In genomic region chr1:109090415-109091195, GRCh38 we compare ENCODE assay signal across 8 cellular contexts. TPM values are rescaled to one million over a fixed set of nuclear protein-coding genes. Genes with fewer than 3 reads are reported as not detected.
DNase-seq lines count a peak whose midpoint lies in the region; ATAC-seq and TF ChIP-seq lines count a peak whose summit lies in the region.

Gene TMEM167B, plus strand, starts transcription at chr1:109090764. Its CDS starts 109 bp downstream, at chr1:109090873.

- peak within 1 kb of the TSS; percentile 71 to 95 (median 73) for H3K4me3 ChIP-seq in liver (ENCODE audit: low read depth in 1 of 3, low read length in 3 of 3)

- H3K27ac ChIP-seq in C4-2B (peak within 1 kb of the TSS; percentile 78), liver (ENCODE audit: low read depth in 1 of 2, low read length in 2 of 2) (peak within 1 kb of the TSS; percentile 99 to 100)

- DNase-seq in NCI-H774 (lab: John Stamatoyannopoulos, UW), result peak; percentile 84
- peak; percentile 81 to 83 for DNase-seq in activated CD4-positive, alpha-beta T cell treated with anti-CD3 and anti-CD28 coated beads, Interleukin-2, amount 50 U/mL, for 4 hours
- DNase-seq in dermis blood vessel endothelial cell, result peak; percentile 98
- peak; percentile 86 for DNase-seq in stimulated activated CD4-positive, alpha-beta T cell treated with anti-CD3 and anti-CD28 coated beads, Interleukin-4, amount 100 ng/mL, for 1 hour

- under 1% methylated on average over 53 of the region's 53 CpGs for WGBS in liver

- no peaks in the 10 kb centered on the region for H3K9me3 ChIP-seq in liver (ENCODE audit: control insufficient read depth in 4 of 4, low read length in 3 of 4)

- TF ChIP-seq CTCF in C4-2B (conservative IDR thresholded peaks at IDR 0.05) (no peak), liver (IDR thresholded peaks at IDR 0.05; ENCODE audit: low read depth, low read length, missing input control) (no peak)

- H3K27me3 ChIP-seq in liver (ENCODE audit: control insufficient read depth in 4 of 4, insufficient read depth in 4 of 4, low read length in 3 of 4), result no peaks in the 10 kb centered on the region

- TF ChIP-seq RAD21 in liver (IDR thresholded peaks at IDR 0.05), result peak; percentile 7 to 36

- ATAC-seq in GM19397 (IDR thresholded peaks at IDR 0.05; ENCODE audit: unreplicated experiment) (peak; percentile 85), HG03565 (IDR thresholded peaks at IDR 0.05; ENCODE audit: unreplicated experiment) (peak; percentile 84)

- peaks cover 3 to 30% (median 24%) of the 10 kb centered on the region in 4 donors for H3K4me1 ChIP-seq in liver (ENCODE audit: control insufficient read depth in 4 of 4, insufficient read depth in 4 of 4, low read length in 3 of 4)

- H3K36me3 ChIP-seq in liver (ENCODE audit: control insufficient read depth in 4 of 4, insufficient read depth in 3 of 4, low read depth in 1 of 4, low read length in 3 of 4), result peaks cover 0 to 12% (median 7%) of the 10 kb centered on the region in 4 donors

- peak within 1 kb of the TSS; percentile 82 to 99 for H3K9ac ChIP-seq in liver (ENCODE audit: low read depth in 1 of 2, low read length in 2 of 2)

TF ChIP-seq in liver, 16 proteins besides CTCF, POLR2A, EP300 and RAD21:
- TF ChIP-seq REST (IDR thresholded peaks at IDR 0.05) (peak; percentile 62), TAF1 (conservative IDR thresholded peaks at IDR 0.05) (peak; percentile 42), GABPA (IDR thresholded peaks at IDR 0.05 in 1 of 2, conservative IDR thresholded peaks at IDR 0.05 in 1 of 2) (peak in 1 of 2 donors; percentile 69), HNF4G (IDR thresholded peaks at IDR 0.05) (no peak), ATF3 (IDR thresholded peaks at IDR 0.05) (no peak), EGR1 (IDR thresholded peaks at IDR 0.05; ENCODE audit: low read depth in 2 of 2) (no peak), JUND (IDR thresholded peaks at IDR 0.05) (peak in 1 of 2 donors; percentile 38), ZBTB33 (IDR thresholded peaks at IDR 0.05) (peak; percentile 37), SP1 (IDR thresholded peaks at IDR 0.05) (peak; percentile 47), FOXA2 (IDR thresholded peaks at IDR 0.05) (peak; percentile 67), FOXA1 (IDR thresholded peaks at IDR 0.05) (no peak), HNF4A (conservative IDR thresholded peaks at IDR 0.05) (peak; percentile 30 to 47), YY1 (IDR thresholded peaks at IDR 0.05) (peak; percentile 89), RXRA (IDR thresholded peaks at IDR 0.05) (peak; percentile 36 to 52), MAX (IDR thresholded peaks at IDR 0.05) (peak; percentile 48), NR2F2 (IDR thresholded peaks at IDR 0.05) (peak; percentile 41)

RNA-seq across cellular contexts. Expression of gene TMEM167B, which starts in this region (rescaled TPM):
- total RNA-seq in dermis blood vessel endothelial cell, result 20.3 and 23.9 TPM in 2 replicates
- total RNA-seq in liver, result 10 to 100 TPM; 13.6 to 15.4 TPM
- 10 to 100 TPM in 1 of 2 donors, 1 to 10 TPM in 1; 5.4 to 12.7 TPM for polyA plus RNA-seq in liver

Comparison
In these comparisons a context has a peak if more than half of its experiments do, and no peak if none do; other contexts are left out.
1. Peak in every context shown above with its lines: DNase-seq, ATAC-seq, H3K4me3 ChIP-seq and H3K27ac ChIP-seq.